In genomic region chr7:26166681-26167266, GRCh38 we compare ENCODE assay signal across 1 cellular context.
TF ChIP-seq lines count a peak whose summit lies in the region.

No MANE protein-coding gene starts in this region.

TF ChIP-seq in HepG2, 621 proteins besides CTCF, POLR2A, EP300 and RAD21:
- TF ChIP-seq ZNF660 (CRISPR knock-in tag; IDR thresholded peaks at IDR 0.05; ENCODE audit: borderline replicate concordance, low read depth) (no peak), CEBPB (IDR thresholded peaks at IDR 0.05; ENCODE audit: borderline replicate concordance, low read depth, low read length) (0 out of 2 replicates have a peak, but pooled peaks have one; percentile 6), CREB1 (IDR thresholded peaks at IDR 0.05) (peak; percentile 75), CREB1 (CRISPR knock-in tag; IDR thresholded peaks at IDR 0.05) (no peak)
